Comparison of ENCODE assay signal across 1 cellular context in the genomic region with DNA sequence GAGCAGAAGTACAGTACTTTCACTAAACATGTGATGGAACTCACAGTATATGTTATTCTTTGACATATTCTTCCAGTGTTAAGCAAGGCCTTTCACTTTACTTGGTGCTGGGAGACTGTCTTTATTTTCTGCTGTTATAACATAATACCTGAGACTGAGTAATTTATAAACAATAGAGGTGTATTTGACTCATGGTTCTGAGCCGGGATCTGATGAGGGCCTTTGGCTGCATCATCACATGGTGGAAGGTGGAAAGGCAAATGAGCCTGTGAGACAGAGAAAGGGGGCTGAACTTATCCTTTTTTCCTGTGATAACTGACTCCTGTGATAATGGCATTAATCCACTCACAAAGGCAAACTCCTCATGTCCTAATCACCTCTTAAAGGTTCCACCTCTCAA.
TF ChIP-seq lines count a peak whose summit lies in the region.

No MANE protein-coding gene starts in this region.

TF ChIP-seq in HepG2, 621 proteins besides CTCF, POLR2A, EP300 and RAD21:
- no peak for TF ChIP-seq CSRNP1 (CRISPR knock-in tag; IDR thresholded peaks at IDR 0.05)
- TF ChIP-seq ZNF235 (CRISPR knock-in tag; IDR thresholded peaks at IDR 0.05; ENCODE audit: borderline replicate concordance), result no peak
- no peak for TF ChIP-seq SIX1 (CRISPR knock-in tag; IDR thresholded peaks at IDR 0.05; ENCODE audit: borderline replicate concordance)
- no peak for TF ChIP-seq NR2F2 (IDR thresholded peaks at IDR 0.05; ENCODE audit: borderline replicate concordance, low read depth)
- TF ChIP-seq ZNF326 (CRISPR knock-in tag; IDR thresholded peaks at IDR 0.05; ENCODE audit: borderline replicate concordance), result no peak
- TF ChIP-seq GATA4 (IDR thresholded peaks at IDR 0.05; ENCODE audit: borderline replicate concordance, low read depth), result no peak
- TF ChIP-seq KAT8 (CRISPR knock-in tag; IDR thresholded peaks at IDR 0.05), result no peak
